ENCODE assay signal across 8 cellular contexts in genomic region chr16:50680907-50681885, GRCh38. TPM values are rescaled to one million over a fixed set of nuclear protein-coding genes. Genes with fewer than 3 reads are reported as not detected.
DNase-seq lines count a peak whose midpoint lies in the region; ATAC-seq and TF ChIP-seq lines count a peak whose summit lies in the region.

Gene SNX20, minus strand, starts transcription at chr16:50681312. Its CDS starts 3,786 bp downstream, at chr16:50677526.

- peak within 1 kb of the TSS; percentile 34 to 49 (median 38) for H3K4me3 ChIP-seq in esophagus muscularis mucosa

- H3K27me3 Mint-ChIP-seq in endothelial cell (ENCODE audit: unreplicated experiment) = peaks cover 4% of the 10 kb centered on the region

- H3K9me3 Mint-ChIP-seq in endothelial cell (ENCODE audit: unreplicated experiment) = no peaks in the 10 kb centered on the region

- no peak for TF ChIP-seq EP300 in esophagus muscularis mucosa (IDR thresholded peaks at IDR 0.05)

- DNase-seq in esophagus muscularis mucosa (ENCODE audit: extremely low spot score) = no peak
- DNase-seq in stimulated activated CD8-positive, alpha-beta memory T cell treated with anti-CD3 and anti-CD28 coated beads, Interleukin-4, amount 100 ng/mL, for 1 hour (ENCODE audit: low read depth in 2 of 2, low spot score in 1 of 2) = peak; percentile 40 to 47
- DNase-seq in endothelial cell (ENCODE audit: low spot score) = no peak
- no peak for DNase-seq in DMS79 (lab: John Stamatoyannopoulos, UW)

- H3K4me1 Mint-ChIP-seq in endothelial cell (ENCODE audit: unreplicated experiment) = no peaks in the 10 kb centered on the region

- peak; percentile 47 for ATAC-seq in GM19043 (IDR thresholded peaks at IDR 0.05; ENCODE audit: low read depth, unreplicated experiment)
- ATAC-seq in HG03175 (IDR thresholded peaks at IDR 0.05; ENCODE audit: unreplicated experiment) = peak; percentile 56
- ATAC-seq in activated CD4-positive, CD25-positive, alpha-beta regulatory T cell treated with anti-CD3 and anti-CD28 coated beads, Interleukin-2, amount 50 U/mL, for 24 hours = peak; percentile 66 to 74
- no peak for ATAC-seq in HG02885 (IDR thresholded peaks at IDR 0.05; ENCODE audit: poor library complexity, unreplicated experiment)

- no peak for TF ChIP-seq CTCF in esophagus muscularis mucosa (IDR thresholded peaks at IDR 0.05)
- no peak for TF ChIP-seq CTCF in endothelial cell (IDR thresholded peaks at IDR 0.05; ENCODE audit: unreplicated experiment)

- no peaks in the 10 kb centered on the region for H3K27me3 ChIP-seq in esophagus muscularis mucosa

- no peak within 1 kb of the TSS for H3K27ac Mint-ChIP-seq in endothelial cell (ENCODE audit: unreplicated experiment)

- H3K36me3 Mint-ChIP-seq in endothelial cell (ENCODE audit: low read depth, unreplicated experiment) = no peaks in the 10 kb centered on the region

- H3K36me3 ChIP-seq in esophagus muscularis mucosa = no peaks in the 10 kb centered on the region

- no peak within 1 kb of the TSS for H3K4me3 Mint-ChIP-seq in endothelial cell (ENCODE audit: unreplicated experiment)

- 84% methylated on average over 10 of the region's 17 CpGs for WGBS in esophagus muscularis mucosa

- intact Hi-C loops in esophagus muscularis mucosa (cut with DNase I) = no loop called here

- TF ChIP-seq POLR2A in esophagus muscularis mucosa (IDR thresholded peaks at IDR 0.05; ENCODE audit: low read depth) = no peak

- no peaks in the 10 kb centered on the region for H3K9me3 ChIP-seq in esophagus muscularis mucosa

- no peaks in the 10 kb centered on the region for H3K4me1 ChIP-seq in esophagus muscularis mucosa

- peak within 1 kb of the TSS in 1 of 4 donors; percentile 5 for H3K27ac ChIP-seq in esophagus muscularis mucosa (replicated peaks in 1 of 4)

RNA-seq across cellular contexts. Expression of gene SNX20, which starts in this region (rescaled TPM):
- total RNA-seq in esophagus muscularis mucosa = 1 to 10 TPM in 3 of 4 donors, under 1 TPM in 1; 0.39 to 5.0 (median 1.8) TPM
- not detected for total RNA-seq in endothelial cell (ENCODE audit: unreplicated experiment)

Comparison
In these comparisons a context has a peak if more than half of its experiments do, and no peak if none do; other contexts are left out.
1. DNase-seq: peak in stimulated activated CD8-positive, alpha-beta memory T cell treated with anti-CD3 and anti-CD28 coated beads, Interleukin-4, amount 100 ng/mL, for 1 hour (2 of 2); none in esophagus muscularis mucosa (single experiment), endothelial cell (single experiment) and DMS79 (single experiment).